Comparison of ENCODE assay signal across 20 cellular contexts in genomic region chr17:82016875-82017459, GRCh38. TPM values are rescaled to one million over a fixed set of nuclear protein-coding genes. Genes with fewer than 3 reads are reported as not detected.
A peak's percentile ranks its signal among the peaks of the same experiment; 100 is the strongest.
DNase-seq lines count a peak whose midpoint lies in the region; ATAC-seq, FAIRE-seq and TF ChIP-seq lines count a peak whose summit lies in the region.
"Had no signal": no experiment of that assay in that cellular context is flagged by ENCODE, and none has a peak within 500 bp of the region (broad histone marks: within the 10 kb centered on the region; RNA-seq: fewer than 3 reads in every experiment).

No MANE protein-coding gene starts in this region.

- H4K20me1 ChIP-seq in GM12878 (ENCODE audit: control insufficient read depth, insufficient read depth) (no peaks in the 10 kb centered on the region), GM23248 (ENCODE audit: insufficient read depth) (no peaks in the 10 kb centered on the region)

- POLR2A ChIA-PET in HEK293 (lab: Yijun Ruan, JAX) (interaction anchor here (0.9 to 4.7 kb wide), 3 partner anchors 13 to 333 kb away, joined by 3 to 13 read pairs (median 4); partner anchors contain the start of genes ARL16 and HGS), GM12878 (lab: Charles Lee) (no interaction called here)

- no peaks in the 10 kb centered on the region for H3K9me2 ChIP-seq in GM23248 (ENCODE audit: insufficient read depth)

- no peak overlapping the region for H2AK5ac ChIP-seq in mesenchymal stem cell (ENCODE audit: low read length, severe bottlenecking)

- H2BK5ac ChIP-seq in mesenchymal stem cell (ENCODE audit: low read depth, low read length, poor library complexity, severe bottlenecking), result no peak overlapping the region

- H3K9me3 ChIP-seq in HEK293 (ENCODE audit: control insufficient read depth, insufficient read depth, low read depth, low read length) (no peaks in the 10 kb centered on the region), GM12878 (replicated peaks; ENCODE audit: control insufficient read depth, insufficient read depth, low read length) (no peaks in the 10 kb centered on the region), mesenchymal stem cell (ENCODE audit: control insufficient read depth, low read length) (no peaks in the 10 kb centered on the region), GM23248 (ENCODE audit: low read depth) (no peaks in the 10 kb centered on the region), MG63 (no peaks in the 10 kb centered on the region)
- H3K9me3 ChIP-seq: BLaER1 treated with 17β-estradiol and CSF1 and Interleukin-3, amounts not matched to agents 10 nM and 100 nM had no signal

- H3K36me3 ChIP-seq in HEK293 (ENCODE audit: control insufficient read depth in 2 of 2, insufficient read depth in 1 of 2, low read length in 2 of 2), result peaks cover 0 to 20% of the 10 kb centered on the region in 2 experiments; a peak in 1 of 3 replicates
- H3K36me3 ChIP-seq in GM12878 (ENCODE audit: control insufficient read depth in 2 of 2, insufficient read depth in 2 of 2, low read length in 1 of 2), result no peaks in the 10 kb centered on the region; a peak in 2 of 4 replicates
- H3K36me3 ChIP-seq in mesenchymal stem cell (ENCODE audit: control insufficient read depth in 1 of 2, insufficient read depth in 2 of 2, low read depth in 1 of 2, low read length in 2 of 2), result peaks cover 15 to 72% of the 10 kb centered on the region in 2 experiments
- no peaks in the 10 kb centered on the region for H3K36me3 ChIP-seq in GM23248 (ENCODE audit: low read depth)
- peaks cover 21% of the 10 kb centered on the region for H3K36me3 ChIP-seq in MG63

- no peak for ATAC-seq in GM12878

- TF ChIP-seq POLR2A in GM12878 (IDR thresholded peaks at IDR 0.05; ENCODE audit: low read depth, low read length), result peak; percentile 15; the same call in 1 of the 2 replicates

- WGBS in GM12878 (ENCODE audit: insufficient coverage, insufficient replicate concordance, low lambda C conversion rate, missing lambda C conversion rate), result 92% methylated on average over 13 of the region's 24 CpGs
- 98% methylated on average over 18 of the region's 24 CpGs for WGBS in mesenchymal stem cell
- WGBS in GM23248 (ENCODE audit: low coverage in 1 of 2, low lambda C conversion rate in 2 of 2, missing lambda C conversion rate in 2 of 2), 2 experiments, result 74 to 86% methylated on average over 22 to 23 of the region's 24 CpGs

- peaks cover 11% of the 10 kb centered on the region for H3K79me1 ChIP-seq in mesenchymal stem cell (replicated peaks; ENCODE audit: low read length, poor library complexity, severe bottlenecking)

- DNase-seq in GM12878 (ENCODE audit: low read depth, low spot score) (no peak), mesenchymal stem cell (no peak), GM23248 (no peak), MG63 (no peak), middle frontal gyrus (ENCODE audit: extremely low spot score, low spot score) (no peak)
- DNase-seq in activated CD4-positive, alpha-beta T cell treated with anti-CD3 and anti-CD28 coated beads, Interleukin-2, amount 50 U/mL, for 4 hours, result no peak
- DNase-seq: ACHN; Calu3; CD4-positive, alpha-beta T cell; DMS 273 treated with DMSO at 0.1 percent for 48 hours; H9; HFFc6; KBM-7 had no signal

- no peak overlapping the region for H2BK120ac ChIP-seq in mesenchymal stem cell (ENCODE audit: low read depth, low read length)

- RAD21 ChIA-PET in GM12878 (lab: Charles Lee; ENCODE audit: unreplicated experiment), result interaction anchor here (1.8 kb wide), 1 partner anchor 57 kb away, joined by 6 read pairs; no protein-coding TSS in a partner anchor

- CTCF ChIA-PET in HEK293 (lab: Yijun Ruan, JAX) (interaction anchor here (1.6 to 7.6 kb wide), 2 partner anchors 57 kb away, joined by 6 to 105 read pairs; partner anchors contain the start of gene NOTUM), GM12878 (lab: Yijun Ruan, JAX) (no interaction called here)

- no peak overlapping the region for H4K8ac ChIP-seq in mesenchymal stem cell (ENCODE audit: low read length)

- H2BK12ac ChIP-seq in mesenchymal stem cell (ENCODE audit: low read length in 2 of 2), result no peak overlapping the region

- H3K27me3 ChIP-seq in GM12878 (replicated peaks in 1 of 2; ENCODE audit: control insufficient read depth in 2 of 2, insufficient read depth in 2 of 2, low read length in 1 of 2) (no peaks in the 10 kb centered on the region), mesenchymal stem cell (ENCODE audit: control insufficient read depth in 1 of 2, insufficient read depth in 1 of 2, low read length in 2 of 2) (no peaks in the 10 kb centered on the region), GM23248 (replicated peaks; ENCODE audit: insufficient read depth) (no peaks in the 10 kb centered on the region), MG63 (no peaks in the 10 kb centered on the region)

- H3K23ac ChIP-seq in mesenchymal stem cell (ENCODE audit: low read length in 2 of 2), result no peak overlapping the region

- H2AFZ ChIP-seq in GM12878 (ENCODE audit: control insufficient read depth, low read depth, low read length), result no peak overlapping the region
- H2AFZ ChIP-seq in mesenchymal stem cell (ENCODE audit: low read depth, low read length), result no peak overlapping the region
- no peak overlapping the region for H2AFZ ChIP-seq in GM23248

- H3K4me1 ChIP-seq in HEK293 (ENCODE audit: control insufficient read depth, insufficient read depth, low read length) (no peaks in the 10 kb centered on the region; the same call in 1 of the 2 replicates), GM12878 (ENCODE audit: control insufficient read depth, insufficient read depth, low read length) (peaks cover 5% of the 10 kb centered on the region), mesenchymal stem cell (ENCODE audit: control insufficient read depth, insufficient read depth, low read depth, low read length) (peaks cover 26% of the 10 kb centered on the region), GM23248 (ENCODE audit: insufficient read depth) (no peaks in the 10 kb centered on the region)

- TF ChIP-seq CTCF in 22Rv1 (IDR thresholded peaks at IDR 0.05), result no peak
- no peak for TF ChIP-seq CTCF in HEK293 (tag by site-specific recombination; IDR thresholded peaks at IDR 0.05)
- TF ChIP-seq CTCF in GM12878 (IDR thresholded peaks at IDR 0.05 in 2 of 3, conservative IDR thresholded peaks at IDR 0.05 in 1 of 3; ENCODE audit: control insufficient read depth in 2 of 3, extremely low read depth in 1 of 3, insufficient read depth in 1 of 3, low read depth in 3 of 3, low read length in 3 of 3), result no peak

- TF ChIP-seq RAD21 in GM12878 (IDR thresholded peaks at IDR 0.05; ENCODE audit: insufficient read depth, low read depth, low read length), result no peak

- FAIRE-seq in GM12878 (lab: Jason Lieb, UNC), result no peak
- FAIRE-seq: GM18507, GM19239 had no signal

- TF ChIP-seq EP300 in GM12878 (IDR thresholded peaks at IDR 0.05; ENCODE audit: borderline replicate concordance in 1 of 2, control insufficient read depth in 1 of 2, low read depth in 2 of 2, low read length in 2 of 2), result no peak

- no peak overlapping the region for H3K14ac ChIP-seq in mesenchymal stem cell (ENCODE audit: low read length in 2 of 2)

- H3K9ac ChIP-seq in GM12878 (ENCODE audit: control insufficient read depth, insufficient read depth, low read length) (no peak overlapping the region), mesenchymal stem cell (ENCODE audit: low read length) (no peak overlapping the region), GM23248 (no peak overlapping the region)
- H3K9ac ChIP-seq: BLaER1 treated with 17β-estradiol and CSF1 and Interleukin-3, amounts not matched to agents 10 nM and 100 nM had no signal

- H3K4me3 ChIP-seq in HEK293 (ENCODE audit: low read depth, low read length) (no peak overlapping the region), GM12878 (no peak overlapping the region), mesenchymal stem cell (ENCODE audit: insufficient read depth in 1 of 2, low read depth in 1 of 2, low read length in 2 of 2) (no peak overlapping the region), GM23248 (no peak overlapping the region), MG63 (no peak overlapping the region)
- H3K4me3 ChIP-seq: BLaER1 treated with 17β-estradiol and CSF1 and Interleukin-3, amounts not matched to agents 10 nM and 100 nM had no signal

- in situ Hi-C loops in GM12878 (cut with MboI), result no loop called here
- in situ Hi-C loops in GM23248 (cut with MboI), result no loop called here

- no peak overlapping the region for H2BK15ac ChIP-seq in mesenchymal stem cell (ENCODE audit: low read depth, poor library complexity, severe bottlenecking)

- H3K79me2 ChIP-seq in GM12878 (ENCODE audit: control insufficient read depth, insufficient read depth, low read length) (peaks cover 14% of the 10 kb centered on the region), GM23248 (ENCODE audit: insufficient read depth) (no peaks in the 10 kb centered on the region)

- SMC1A ChIA-PET in GM12878 (lab: Charles Lee; ENCODE audit: uncharacterized antibody, unreplicated experiment), result no interaction called here

- BruUV-seq in GM12878 (replicated peaks; lab: Mats Ljungman, UMichigan), result no TSS peak

- H3K4ac ChIP-seq in mesenchymal stem cell (ENCODE audit: low read depth in 1 of 2, low read length in 2 of 2), result peak overlapping the region in 1 of 2 experiments; percentile 17

- peak overlapping the region; percentile 14 for H4K91ac ChIP-seq in mesenchymal stem cell (ENCODE audit: low read length)

- intact Hi-C loops in GM12878 (cut with micrococcal nuclease; ENCODE audit: unreplicated experiment), result no loop called here

- H3K4me2 ChIP-seq in GM12878 (ENCODE audit: control insufficient read depth, insufficient read depth) (no peak overlapping the region), mesenchymal stem cell (ENCODE audit: low read length, poor library complexity, severe bottlenecking) (no peak overlapping the region), GM23248 (ENCODE audit: unreplicated experiment) (no peak overlapping the region)
- H3K4me2 ChIP-seq: BLaER1 treated with 17β-estradiol and CSF1 and Interleukin-3, amounts not matched to agents 10 nM and 100 nM had no signal

- peak overlapping the region; percentile 49; the same call in 1 of the 2 replicates for H3K27ac ChIP-seq in 22Rv1
- 0 out of 2 replicates have a peak overlapping the region, but pooled peaks have one; percentile 8 for H3K27ac ChIP-seq in HEK293 (ENCODE audit: extremely low read depth, low read depth, low read length)
- H3K27ac ChIP-seq in GM12878 (ENCODE audit: control insufficient read depth, insufficient read depth), result no peak overlapping the region
- H3K27ac ChIP-seq in mesenchymal stem cell (ENCODE audit: low read length, poor library complexity, severe bottlenecking), result no peak overlapping the region
- no peak overlapping the region for H3K27ac ChIP-seq in GM23248
- H3K27ac ChIP-seq: BLaER1 treated with 17β-estradiol and CSF1 and Interleukin-3, amounts not matched to agents 10 nM and 100 nM; HL-60 had no signal

- H3K18ac ChIP-seq in mesenchymal stem cell (ENCODE audit: low read depth in 1 of 2, low read length in 2 of 2), result no peak overlapping the region

- H3F3A ChIP-seq in GM23248 (ENCODE audit: insufficient read depth), result no peaks in the 10 kb centered on the region

RNA-seq across cellular contexts. Expression of gene CENPX, which starts 5.7 kb away (rescaled TPM):
- total RNA-seq in GM12878 (2013; cell fraction: nucleolus; rRNA removed), result 11.1 and 12.5 TPM in 2 replicates
- 84.0 and 101 TPM in 2 replicates for total RNA-seq in GM12878 (2014; rRNA removed)
- 36.1 and 39.4 TPM in 2 replicates for total RNA-seq in GM12878 (2014; rRNA removed; fragmentation: Illumina TruSeq; extraction: Trizol)
- total RNA-seq in GM12878 (2021), result 84.0 and 89.0 TPM in 2 replicates
- 25.7 TPM for polyA plus RNA-seq in GM12878 (2011; ENCODE audit: low read depth)
- polyA plus RNA-seq in GM12878 (2011; rRNA removed), result 29.3 and 54.8 TPM in 2 replicates
- 67.3 and 105 TPM in 2 replicates for polyA plus RNA-seq in GM12878 (2011; cell fraction: cytosol; rRNA removed)
- polyA plus RNA-seq in GM12878 (2011; cell fraction: nucleus; rRNA removed), result 77.9 and 82.8 TPM in 2 replicates
- 34.3 and 37.6 TPM in 2 replicates for polyA plus RNA-seq in GM12878 (2012)
- polyA plus RNA-seq in GM12878 (2014; fragmentation: Illumina TruSeq; extraction: Trizol), result 4.1 and 26.8 TPM in 2 replicates
- polyA plus RNA-seq in GM12878 (2014; fragmentation: Nextera tagmentation; extraction: Ambion mirVana), result 10 to 100 TPM; 11.7 to 39.3 TPM
- 111 and 113 TPM in 2 replicates for polyA plus RNA-seq in GM12878 (2014; rRNA removed)
- 100 to 1,000 TPM; 181 to 182 TPM for polyA plus RNA-seq in GM12878 (2016; fragmentation: Nextera tagmentation; extraction: Ambion mirVana)
- 10.0 and 21.6 TPM in 2 replicates for polyA minus RNA-seq in GM12878 (2011; rRNA and poly(A)+ RNA removed)
- polyA minus RNA-seq in GM12878 (2011; cell fraction: cytosol; rRNA and poly(A)+ RNA removed), result 10.6 and 11.4 TPM in 2 replicates
- polyA minus RNA-seq in GM12878 (2011; cell fraction: nucleus; rRNA and poly(A)+ RNA removed), result 12.7 and 15.8 TPM in 2 replicates
- 26.5 TPM for polyA plus RNA-seq in mesenchymal stem cell (2013, experiment 1 of 2)
- polyA plus RNA-seq in mesenchymal stem cell (2013, experiment 2 of 2), result 26.0 TPM
- total RNA-seq in GM23248 (2014; rRNA removed; shearing (Covaris generic)), result 43.9 and 68.8 TPM in 2 replicates
- polyA plus RNA-seq in GM23248 (2016; fragmentation: Nextera tagmentation; extraction: Ambion mirVana), result 65.2 and 68.6 TPM in 2 replicates
- total RNA-seq in MG63 (2014; rRNA removed; shearing (Covaris generic); ENCODE audit: low replicate concordance), result 106 and 181 TPM in 2 replicates

RNA-seq across cellular contexts. Expression of gene LRRC45, which starts 6.1 kb away (rescaled TPM):
- 22.5 and 23.4 TPM in 2 replicates for total RNA-seq in GM12878 (2013; cell fraction: nucleolus; rRNA removed)
- total RNA-seq in GM12878 (2014; rRNA removed) (18.6 and 24.2 TPM in 2 replicates), GM12878 (2014; rRNA removed; fragmentation: Illumina TruSeq; extraction: Trizol) (5.9 and 8.9 TPM in 2 replicates), GM12878 (2021) (24.9 and 27.7 TPM in 2 replicates)
- 2.2 TPM for polyA plus RNA-seq in GM12878 (2011; ENCODE audit: low read depth)
- polyA plus RNA-seq in GM12878 (2011; rRNA removed) (4.5 and 7.7 TPM in 2 replicates), GM12878 (2014; fragmentation: Illumina TruSeq; extraction: Trizol) (2.5 and 3.6 TPM in 2 replicates), GM12878 (2014; fragmentation: Nextera tagmentation; extraction: Ambion mirVana) (under 1 TPM; 0.03 to 0.05 TPM), GM12878 (2014; rRNA removed) (24.2 and 24.4 TPM in 2 replicates), GM12878 (2016; fragmentation: Nextera tagmentation; extraction: Ambion mirVana) (10 to 100 TPM; 12.0 to 13.4 TPM), GM23248 (2016; fragmentation: Nextera tagmentation; extraction: Ambion mirVana) (4.4 and 4.5 TPM in 2 replicates)
- polyA plus RNA-seq in GM12878 (2011; cell fraction: cytosol; rRNA removed), result 7.3 and 16.6 TPM in 2 replicates
- polyA plus RNA-seq in GM12878 (2011; cell fraction: nucleus; rRNA removed), result 72.6 and 103 TPM in 2 replicates
- polyA plus RNA-seq in GM12878 (2012), result 8.6 and 9.9 TPM in 2 replicates
- 4.2 and 11.4 TPM in 2 replicates for polyA minus RNA-seq in GM12878 (2011; rRNA and poly(A)+ RNA removed)
- 4.7 and 6.4 TPM in 2 replicates for polyA minus RNA-seq in GM12878 (2011; cell fraction: cytosol; rRNA and poly(A)+ RNA removed)
- 12.8 and 27.8 TPM in 2 replicates for polyA minus RNA-seq in GM12878 (2011; cell fraction: nucleus; rRNA and poly(A)+ RNA removed)
- 4.8 TPM for polyA plus RNA-seq in mesenchymal stem cell (2013, experiment 1 of 2)
- polyA plus RNA-seq in mesenchymal stem cell (2013, experiment 2 of 2), result 5.2 TPM
- total RNA-seq in GM23248 (2014; rRNA removed; shearing (Covaris generic)), result 14.8 and 15.3 TPM in 2 replicates
- 31.7 and 33.0 TPM in 2 replicates for total RNA-seq in MG63 (2014; rRNA removed; shearing (Covaris generic); ENCODE audit: low replicate concordance)

RNA-seq across cellular contexts. Expression of gene RAC3, which starts 14.5 kb away (rescaled TPM):
- total RNA-seq in GM12878 (2013; cell fraction: nucleolus; rRNA removed), result 2.7 and 4.9 TPM in 2 replicates
- 23.5 and 29.8 TPM in 2 replicates for total RNA-seq in GM12878 (2014; rRNA removed)
- total RNA-seq in GM12878 (2014; rRNA removed; fragmentation: Illumina TruSeq; extraction: Trizol), result 9.0 and 9.2 TPM in 2 replicates
- total RNA-seq in GM12878 (2021), result 14.6 and 16.2 TPM in 2 replicates
- 0.71 TPM for polyA plus RNA-seq in GM12878 (2011; ENCODE audit: low read depth)
- 1.2 and 4.2 TPM in 2 replicates for polyA plus RNA-seq in GM12878 (2011; rRNA removed)
- polyA plus RNA-seq in GM12878 (2011; cell fraction: cytosol; rRNA removed), result 4.7 and 7.5 TPM in 2 replicates
- 33.2 and 47.4 TPM in 2 replicates for polyA plus RNA-seq in GM12878 (2011; cell fraction: nucleus; rRNA removed)
- 3.4 and 4.9 TPM in 2 replicates for polyA plus RNA-seq in GM12878 (2012)
- 2.8 and 9.8 TPM in 2 replicates for polyA plus RNA-seq in GM12878 (2014; fragmentation: Illumina TruSeq; extraction: Trizol)
- under 1 TPM; 0.11 to 0.16 TPM for polyA plus RNA-seq in GM12878 (2014; fragmentation: Nextera tagmentation; extraction: Ambion mirVana)
- 32.9 and 39.8 TPM in 2 replicates for polyA plus RNA-seq in GM12878 (2014; rRNA removed)
- 1 to 10 TPM; 1.7 TPM for polyA plus RNA-seq in GM12878 (2016; fragmentation: Nextera tagmentation; extraction: Ambion mirVana)
- polyA minus RNA-seq in GM12878 (2011; rRNA and poly(A)+ RNA removed), result 0.44 and 1.0 TPM in 2 replicates
- 3.1 TPM in 1 of 2 replicates, not detected in the other for polyA minus RNA-seq in GM12878 (2011; cell fraction: cytosol; rRNA and poly(A)+ RNA removed)
- 2.3 and 4.8 TPM in 2 replicates for polyA minus RNA-seq in GM12878 (2011; cell fraction: nucleus; rRNA and poly(A)+ RNA removed)
- 33.3 TPM for polyA plus RNA-seq in mesenchymal stem cell (2013, experiment 1 of 2)
- polyA plus RNA-seq in mesenchymal stem cell (2013, experiment 2 of 2), result 31.4 TPM
- total RNA-seq in GM23248 (2014; rRNA removed; shearing (Covaris generic)), result 5.4 and 7.9 TPM in 2 replicates
- polyA plus RNA-seq in GM23248 (2016; fragmentation: Nextera tagmentation; extraction: Ambion mirVana), result 1.3 and 1.8 TPM in 2 replicates
- total RNA-seq in MG63 (2014; rRNA removed; shearing (Covaris generic); ENCODE audit: low replicate concordance), result 18.2 and 18.4 TPM in 2 replicates
- total RNA-seq: A172 had no signal

RNA-seq across cellular contexts. Expression of gene DCXR, which starts 20.5 kb away (rescaled TPM):
- total RNA-seq in GM12878 (2013; cell fraction: nucleolus; rRNA removed), result 13.4 and 14.9 TPM in 2 replicates
- total RNA-seq in GM12878 (2014; rRNA removed) (80.8 and 85.8 TPM in 2 replicates), GM12878 (2014; rRNA removed; fragmentation: Illumina TruSeq; extraction: Trizol) (32.4 and 39.9 TPM in 2 replicates), GM12878 (2021) (110 and 119 TPM in 2 replicates)
- 79.4 TPM for polyA plus RNA-seq in GM12878 (2011; ENCODE audit: low read depth)
- polyA plus RNA-seq in GM12878 (2011; rRNA removed) (29.9 and 66.6 TPM in 2 replicates), GM12878 (2014; fragmentation: Illumina TruSeq; extraction: Trizol) (45.6 and 92.0 TPM in 2 replicates), GM12878 (2014; fragmentation: Nextera tagmentation; extraction: Ambion mirVana) (10 to 100 TPM; 12.3 to 44.8 TPM), GM12878 (2014; rRNA removed) (128 and 151 TPM in 2 replicates), GM12878 (2016; fragmentation: Nextera tagmentation; extraction: Ambion mirVana) (100 to 1,000 TPM; 122 to 139 TPM), GM23248 (2016; fragmentation: Nextera tagmentation; extraction: Ambion mirVana) (69.9 and 70.2 TPM in 2 replicates)
- polyA plus RNA-seq in GM12878 (2011; cell fraction: cytosol; rRNA removed), result 188 and 195 TPM in 2 replicates
- 136 and 154 TPM in 2 replicates for polyA plus RNA-seq in GM12878 (2011; cell fraction: nucleus; rRNA removed)
- polyA plus RNA-seq in GM12878 (2012), result 73.6 and 79.6 TPM in 2 replicates
- polyA minus RNA-seq in GM12878 (2011; rRNA and poly(A)+ RNA removed), result 53.5 and 69.9 TPM in 2 replicates
- 23.2 and 25.8 TPM in 2 replicates for polyA minus RNA-seq in GM12878 (2011; cell fraction: cytosol; rRNA and poly(A)+ RNA removed)
- polyA minus RNA-seq in GM12878 (2011; cell fraction: nucleus; rRNA and poly(A)+ RNA removed), result 21.6 and 34.3 TPM in 2 replicates
- polyA plus RNA-seq in mesenchymal stem cell (2013, experiment 1 of 2), result 39.7 TPM
- polyA plus RNA-seq in mesenchymal stem cell (2013, experiment 2 of 2), result 43.5 TPM
- 75.8 and 83.5 TPM in 2 replicates for total RNA-seq in GM23248 (2014; rRNA removed; shearing (Covaris generic))
- total RNA-seq in MG63 (2014; rRNA removed; shearing (Covaris generic); ENCODE audit: low replicate concordance), result 44.0 and 73.1 TPM in 2 replicates

RNA-seq across cellular contexts. Expression of gene RFNG, which starts 34.6 kb away (rescaled TPM):
- total RNA-seq in GM12878 (2013; cell fraction: nucleolus; rRNA removed), result 23.5 and 23.7 TPM in 2 replicates
- total RNA-seq in GM12878 (2014; rRNA removed) (14.5 and 14.8 TPM in 2 replicates), GM12878 (2014; rRNA removed; fragmentation: Illumina TruSeq; extraction: Trizol) (5.2 and 7.8 TPM in 2 replicates), GM12878 (2021) (17.7 and 19.6 TPM in 2 replicates)
- polyA plus RNA-seq in GM12878 (2011; ENCODE audit: low read depth), result 10.9 TPM
- polyA plus RNA-seq in GM12878 (2011; rRNA removed) (4.4 and 7.1 TPM in 2 replicates), GM12878 (2014; fragmentation: Illumina TruSeq; extraction: Trizol) (1.3 and 7.2 TPM in 2 replicates), GM12878 (2014; fragmentation: Nextera tagmentation; extraction: Ambion mirVana) (under 1 TPM; 0.10 to 0.93 TPM), GM12878 (2014; rRNA removed) (19.0 and 22.4 TPM in 2 replicates), GM12878 (2016; fragmentation: Nextera tagmentation; extraction: Ambion mirVana) (1 to 10 TPM; 1.6 to 2.6 TPM), GM23248 (2016; fragmentation: Nextera tagmentation; extraction: Ambion mirVana) (10.6 and 11.8 TPM in 2 replicates)
- polyA plus RNA-seq in GM12878 (2011; cell fraction: cytosol; rRNA removed), result 6.6 and 12.0 TPM in 2 replicates
- 83.6 and 89.3 TPM in 2 replicates for polyA plus RNA-seq in GM12878 (2011; cell fraction: nucleus; rRNA removed)
- polyA plus RNA-seq in GM12878 (2012), result 20.4 and 23.3 TPM in 2 replicates
- polyA minus RNA-seq in GM12878 (2011; rRNA and poly(A)+ RNA removed), result 2.4 and 4.8 TPM in 2 replicates
- 2.9 and 4.4 TPM in 2 replicates for polyA minus RNA-seq in GM12878 (2011; cell fraction: cytosol; rRNA and poly(A)+ RNA removed)
- 8.1 and 8.2 TPM in 2 replicates for polyA minus RNA-seq in GM12878 (2011; cell fraction: nucleus; rRNA and poly(A)+ RNA removed)
- 31.3 TPM for polyA plus RNA-seq in mesenchymal stem cell (2013, experiment 1 of 2)
- polyA plus RNA-seq in mesenchymal stem cell (2013, experiment 2 of 2), result 31.7 TPM
- total RNA-seq in GM23248 (2014; rRNA removed; shearing (Covaris generic)), result 59.8 and 61.2 TPM in 2 replicates
- total RNA-seq in MG63 (2014; rRNA removed; shearing (Covaris generic); ENCODE audit: low replicate concordance), result 41.2 and 41.6 TPM in 2 replicates

Comparison
In these comparisons a context has a peak if more than half of its experiments do, and no peak if none do; other contexts are left out.
1. H3K27ac ChIP-seq: peak in 22Rv1 (single experiment) and HEK293 (single experiment); none in GM12878 (single experiment), mesenchymal stem cell (single experiment) and GM23248 (single experiment).